Comparison of ENCODE assay signal across 1 cellular context in genomic region chr18:37598966-37599896, GRCh38.
TF ChIP-seq lines count a peak whose summit lies in the region.

No MANE protein-coding gene starts in this region.

TF ChIP-seq in H1, 55 proteins besides CTCF, POLR2A, EP300 and RAD21:
- no peak for TF ChIP-seq USF2 (IDR thresholded peaks at IDR 0.05; ENCODE audit: low read length)
- no peak for TF ChIP-seq RXRA (IDR thresholded peaks at IDR 0.05; ENCODE audit: insufficient read depth, low read depth, low read length)
- no peak for TF ChIP-seq SP1 (IDR thresholded peaks at IDR 0.05; ENCODE audit: low read depth, low read length)
